19 cellular contexts compared by ENCODE assay signal in the genomic region with DNA sequence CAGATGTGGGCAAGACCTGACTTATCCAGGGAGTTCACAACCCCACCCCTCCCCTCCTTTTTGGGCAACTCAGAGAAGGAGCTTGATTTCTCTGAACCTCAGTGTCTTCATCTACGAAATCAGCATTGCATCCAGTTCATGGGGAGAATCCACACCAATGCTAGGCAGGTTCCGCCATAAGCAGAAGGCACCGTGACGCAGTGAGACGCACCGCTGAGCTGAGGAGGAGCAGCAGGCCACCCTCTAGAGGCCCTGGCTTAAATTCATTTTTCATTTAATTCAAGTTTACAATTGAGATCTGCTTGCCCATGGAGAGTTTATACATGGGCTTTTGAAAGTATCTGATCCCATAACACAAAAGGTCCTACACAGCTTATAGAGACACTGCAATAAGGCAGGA. TPM values are rescaled to one million over a fixed set of nuclear protein-coding genes. Genes with fewer than 3 reads are reported as not detected.
DNase-seq lines count a peak whose midpoint lies in the region; FAIRE-seq and TF ChIP-seq lines count a peak whose summit lies in the region.
"Had no signal": no experiment of that assay in that cellular context is flagged by ENCODE, and none has a peak within 500 bp of the region (broad histone marks: within the 10 kb centered on the region; RNA-seq: fewer than 3 reads in every experiment).

No MANE protein-coding gene starts in this region.

- H3K27me3 ChIP-seq in spleen (replicated peaks in 1 of 7), result peaks cover 0 to 42% (median 0%) of the 10 kb centered on the region in 7 donors
- H3K27me3 ChIP-seq in Karpas-422 (ENCODE audit: low read length), result no peaks in the 10 kb centered on the region

- H3K9me2 ChIP-seq in Karpas-422 (replicated peaks; ENCODE audit: insufficient read depth, low read length), result no peaks in the 10 kb centered on the region

- H3K9me3 Mint-ChIP-seq in osteocyte (ENCODE audit: unreplicated experiment), result no peaks in the 10 kb centered on the region
- H3K9me3 Mint-ChIP-seq: CD4-positive, alpha-beta T cell; HFFc6 had no signal

- H3K27ac ChIP-seq in spleen (no peak overlapping the region), Karpas-422 (ENCODE audit: low read length) (no peak overlapping the region)
- H3K27ac ChIP-seq: 22Rv1, A549, C4-2B had no signal

- no peaks in the 10 kb centered on the region for H3K36me3 Mint-ChIP-seq in osteocyte (ENCODE audit: unreplicated experiment)

- peaks cover 19% of the 10 kb centered on the region for H3K27me3 Mint-ChIP-seq in osteocyte (ENCODE audit: unreplicated experiment)
- H3K27me3 Mint-ChIP-seq: CD4-positive, alpha-beta T cell had no signal

- H3K4me2 ChIP-seq in Karpas-422 (ENCODE audit: low read depth, low read length, poor library complexity, severe bottlenecking), result no peak overlapping the region
- H3K4me2 ChIP-seq: A549 had no signal

- H3K36me3 ChIP-seq in spleen (no peaks in the 10 kb centered on the region), Karpas-422 (ENCODE audit: insufficient read depth, low read length) (no peaks in the 10 kb centered on the region)

- H3K4me3 ChIP-seq in spleen, result no peak overlapping the region
- no peak overlapping the region for H3K4me3 ChIP-seq in Karpas-422 (ENCODE audit: low read length)
- H3K4me3 ChIP-seq: A549 had no signal

- H3K27ac Mint-ChIP-seq in osteocyte (ENCODE audit: unreplicated experiment), result no peak overlapping the region
- H3K27ac Mint-ChIP-seq: CD4-positive, alpha-beta T cell; HFFc6 had no signal

- no peaks in the 10 kb centered on the region for H3K9me3 ChIP-seq in spleen
- H3K9me3 ChIP-seq in Karpas-422 (ENCODE audit: low read length), result no peaks in the 10 kb centered on the region
- H3K9me3 ChIP-seq: A549, Caco-2 had no signal

- DNase-seq in DMS79 treated with DMSO at 0.1 percent for 48 hours (lab: John Stamatoyannopoulos, UW), result peak; percentile 8
- no peak for DNase-seq in DMS79 (lab: John Stamatoyannopoulos, UW)
- peak; percentile 29 for DNase-seq in islet precursor cell
- DNase-seq in osteocyte (ENCODE audit: extremely low spot score, unreplicated experiment), result peak; percentile 42
- DNase-seq in spleen, result peak; percentile 62
- no peak for DNase-seq in Karpas-422
- no peak for DNase-seq in GM13976 (ENCODE audit: low spot score)
- no peak for DNase-seq in frontal cortex (ENCODE audit: low spot score in 2 of 2)
- DNase-seq: AML-193; CD4-positive, alpha-beta T cell; GF-D8; GOT3; HFFc6 had no signal

- H3K4me1 Mint-ChIP-seq in osteocyte (ENCODE audit: unreplicated experiment), result no peaks in the 10 kb centered on the region

- no peak for FAIRE-seq in frontal cortex (lab: Jason Lieb, UNC)
- FAIRE-seq: A549, D721Med had no signal

- no peak for TF ChIP-seq POLR2A in spleen (IDR thresholded peaks at IDR 0.05)

- WGBS in spleen, 5 donors, result 79 to 90% (median 86%) methylated on average over 6 of the region's 6 CpGs

- intact Hi-C loops in spleen (cut with DNase I; ENCODE audit: low total_unique reads), result no loop called here

- H3K4me1 ChIP-seq in spleen (no peaks in the 10 kb centered on the region), Karpas-422 (ENCODE audit: low read length) (no peaks in the 10 kb centered on the region)
- H3K4me1 ChIP-seq: A549, Caco-2 had no signal

- H3K79me2 ChIP-seq in Karpas-422 (ENCODE audit: low read length), result no peaks in the 10 kb centered on the region

- H3K4me3 Mint-ChIP-seq in osteocyte (ENCODE audit: unreplicated experiment), result no peak overlapping the region
- H3K4me3 Mint-ChIP-seq: CD4-positive, alpha-beta T cell; HFFc6 had no signal

- in situ Hi-C loops in GM13976 (cut with MboI; ENCODE audit: low sequenced_read_pairs, unreplicated experiment), result no loop called here

- no peak overlapping the region for H2AFZ ChIP-seq in Karpas-422 (ENCODE audit: low read length)

- H4K20me1 ChIP-seq in Karpas-422 (ENCODE audit: insufficient read depth, low read depth, low read length), result no peaks in the 10 kb centered on the region

- H3K9ac ChIP-seq in Karpas-422 (ENCODE audit: low read length), result no peak overlapping the region

- TF ChIP-seq CTCF in osteocyte (IDR thresholded peaks at IDR 0.05), result no peak
- no peak for TF ChIP-seq CTCF in spleen (IDR thresholded peaks at IDR 0.05 in 8 of 11, conservative IDR thresholded peaks at IDR 0.05 in 3 of 11)
- TF ChIP-seq CTCF in GM13976 (IDR thresholded peaks at IDR 0.05; ENCODE audit: borderline replicate concordance, control extremely low read depth, extremely low read depth, insufficient read depth, missing control alignments), result no peak

RNA-seq across cellular contexts. Expression of a gene that starts 55.7 kb away (rescaled TPM):
- 10.3 and 10.7 TPM in 2 replicates for total RNA-seq in osteocyte
- 1 to 10 TPM in 3 of 7 donors, under 1 TPM in 3, not detected in 1; 0.57 to 8.5 (median 1.2) TPM for total RNA-seq in spleen
- under 1 TPM; 0.11 to 0.96 (median 0.73) TPM for polyA plus RNA-seq in spleen
- total RNA-seq in Karpas-422 (2014; rRNA removed; shearing (Covaris generic); ENCODE audit: low replicate concordance), result not detected in 2 replicates
- total RNA-seq in frontal cortex, result 2.9 TPM
- total RNA-seq: CD4-positive, alpha-beta T cell; HT-29 had no signal

Comparison
In these comparisons a context has a peak if more than half of its experiments do, and no peak if none do; other contexts are left out.
1. DNase-seq: peak in DMS79 treated with DMSO at 0.1 percent for 48 hours (single experiment), islet precursor cell (single experiment), osteocyte (single experiment) and spleen (single experiment); none in DMS79 (single experiment), Karpas-422 (single experiment), GM13976 (single experiment) and frontal cortex (0 of 2).